In genomic region chr3:197292083-197293042, GRCh38 we compare ENCODE assay signal across 18 cellular contexts. TPM values are rescaled to one million over a fixed set of nuclear protein-coding genes. Genes with fewer than 3 reads are reported as not detected.
DNase-seq lines count a peak whose midpoint lies in the region; ATAC-seq and TF ChIP-seq lines count a peak whose summit lies in the region.
"Had no signal": no experiment of that assay in that cellular context is flagged by ENCODE, and none has a peak within 500 bp of the region (broad histone marks: within the 10 kb centered on the region; RNA-seq: fewer than 3 reads in every experiment).

No MANE protein-coding gene starts in this region.

- peaks cover 30% of the 10 kb centered on the region for H3K36me3 Mint-ChIP-seq in activated T-cell treated with anti-CD3 and anti-CD28 coated beads, Interleukin-2, amount 50 U/mL, for 4 hours (ENCODE audit: insufficient read depth)
- peaks cover 48% of the 10 kb centered on the region for H3K36me3 Mint-ChIP-seq in activated naive CD8-positive, alpha-beta T cell treated with anti-CD3 and anti-CD28 coated beads, Interleukin-2, amount 50 U/mL, for 24 hours (ENCODE audit: low read depth)
- peaks cover 81% of the 10 kb centered on the region for H3K36me3 Mint-ChIP-seq in stimulated activated effector memory CD8-positive, alpha-beta T cell treated with anti-CD3 and anti-CD28 coated beads, Interleukin-12 subunit alpha, Interleukin-12 subunit beta, amount 100 ng/mL, for 72 hours

- H3K27ac Mint-ChIP-seq in activated naive CD8-positive, alpha-beta T cell treated with anti-CD3 and anti-CD28 coated beads, Interleukin-2, amount 50 U/mL, for 24 hours: no peak overlapping the region
- no peak overlapping the region for H3K27ac Mint-ChIP-seq in stimulated activated effector memory CD8-positive, alpha-beta T cell treated with anti-CD3 and anti-CD28 coated beads, Interleukin-12 subunit alpha, Interleukin-12 subunit beta, amount 100 ng/mL, for 72 hours
- H3K27ac Mint-ChIP-seq: CD8-positive, alpha-beta T cell; stimulated activated naive CD8-positive, alpha-beta T cell treated with anti-CD3 and anti-CD28 coated beads, Interleukin-15, Interleukin-2, amounts not matched to agents 100 ng/mL and 50 ng/mL, for 24 hours had no signal

- H3K9me3 Mint-ChIP-seq in activated T-cell treated with anti-CD3 and anti-CD28 coated beads, Interleukin-2, amount 50 U/mL, for 4 hours: no peaks in the 10 kb centered on the region
- H3K9me3 Mint-ChIP-seq in activated naive CD8-positive, alpha-beta T cell treated with anti-CD3 and anti-CD28 coated beads, Interleukin-2, amount 50 U/mL, for 24 hours: no peaks in the 10 kb centered on the region
- no peaks in the 10 kb centered on the region for H3K9me3 Mint-ChIP-seq in stimulated activated effector memory CD8-positive, alpha-beta T cell treated with anti-CD3 and anti-CD28 coated beads, Interleukin-12 subunit alpha, Interleukin-12 subunit beta, amount 100 ng/mL, for 72 hours
- H3K9me3 Mint-ChIP-seq: CD8-positive, alpha-beta T cell; naive B cell; stimulated activated naive CD8-positive, alpha-beta T cell treated with anti-CD3 and anti-CD28 coated beads, Interleukin-15, Interleukin-2, amounts not matched to agents 100 ng/mL and 50 ng/mL, for 24 hours had no signal

- ATAC-seq in activated T-cell treated with anti-CD3 and anti-CD28 coated beads, Interleukin-2, amount 50 U/mL, for 4 hours: peak; percentile 42 to 64
- peak; percentile 33 for ATAC-seq in activated naive CD8-positive, alpha-beta T cell treated with anti-CD3 and anti-CD28 coated beads, Interleukin-2, amount 50 U/mL, for 24 hours
- ATAC-seq in foreskin keratinocyte (no peak), GM19035 (IDR thresholded peaks at IDR 0.05; ENCODE audit: unreplicated experiment) (no peak)
- ATAC-seq in stimulated activated effector memory CD8-positive, alpha-beta T cell treated with anti-CD3 and anti-CD28 coated beads, Interleukin-12 subunit alpha, Interleukin-12 subunit beta, amount 100 ng/mL, for 72 hours: peak; percentile 71
- ATAC-seq: CD8-positive, alpha-beta T cell had no signal

- H3K4me1 ChIP-seq in foreskin keratinocyte: peaks cover 55% of the 10 kb centered on the region

- DNase-seq in activated T-cell treated with anti-CD3 and anti-CD28 coated beads, Interleukin-2, amount 50 U/mL, for 4 hours: no peak
- DNase-seq in activated T-cell treated with anti-CD3 and anti-CD28 coated beads for 4 hours (no peak), foreskin keratinocyte (no peak), iPS-NIHi7 (ENCODE audit: extremely low spot score) (no peak), activated gamma-delta T cell treated with Interleukin-2 at 50 U/mL for 16 hours (no peak)
- no peak for DNase-seq in activated naive CD8-positive, alpha-beta T cell treated with anti-CD3 and anti-CD28 coated beads, Interleukin-2, amount 50 U/mL, for 24 hours
- no peak for DNase-seq in stimulated activated effector memory CD8-positive, alpha-beta T cell treated with anti-CD3 and anti-CD28 coated beads, Interleukin-12 subunit alpha, Interleukin-12 subunit beta, amount 100 ng/mL, for 72 hours (ENCODE audit: low spot score in 2 of 2)
- DNase-seq: ACHN; activated CD8-positive, alpha-beta memory T cell treated with anti-CD3 and anti-CD28 coated beads for 24 hours; activated naive CD4-positive, alpha-beta T cell; CD8-positive, alpha-beta T cell; DMS79; effector CD4-positive, alpha-beta T cell; naive B cell; NCI-H2029 treated with DMSO at 0.1 percent for 48 hours; NCI-H69 had no signal

- peak; percentile 7 for TF ChIP-seq CTCF in foreskin keratinocyte (conservative IDR thresholded peaks at IDR 0.05)

- H3K27me3 Mint-ChIP-seq in activated T-cell treated with anti-CD3 and anti-CD28 coated beads, Interleukin-2, amount 50 U/mL, for 4 hours (ENCODE audit: low read depth): no peaks in the 10 kb centered on the region
- no peaks in the 10 kb centered on the region for H3K27me3 Mint-ChIP-seq in activated naive CD8-positive, alpha-beta T cell treated with anti-CD3 and anti-CD28 coated beads, Interleukin-2, amount 50 U/mL, for 24 hours
- H3K27me3 Mint-ChIP-seq: naive B cell; stimulated activated naive CD8-positive, alpha-beta T cell treated with anti-CD3 and anti-CD28 coated beads, Interleukin-15, Interleukin-2, amounts not matched to agents 100 ng/mL and 50 ng/mL, for 24 hours had no signal

- no peaks in the 10 kb centered on the region for H3K27me3 ChIP-seq in foreskin keratinocyte

- H3K27ac ChIP-seq in foreskin keratinocyte: no peak overlapping the region

- no peak overlapping the region for H3K4me3 Mint-ChIP-seq in activated T-cell treated with anti-CD3 and anti-CD28 coated beads, Interleukin-2, amount 50 U/mL, for 4 hours
- no peak overlapping the region for H3K4me3 Mint-ChIP-seq in activated naive CD8-positive, alpha-beta T cell treated with anti-CD3 and anti-CD28 coated beads, Interleukin-2, amount 50 U/mL, for 24 hours
- no peak overlapping the region for H3K4me3 Mint-ChIP-seq in stimulated activated effector memory CD8-positive, alpha-beta T cell treated with anti-CD3 and anti-CD28 coated beads, Interleukin-12 subunit alpha, Interleukin-12 subunit beta, amount 100 ng/mL, for 72 hours
- H3K4me3 Mint-ChIP-seq: CD8-positive, alpha-beta T cell; stimulated activated naive CD8-positive, alpha-beta T cell treated with anti-CD3 and anti-CD28 coated beads, Interleukin-15, Interleukin-2, amounts not matched to agents 100 ng/mL and 50 ng/mL, for 24 hours had no signal

- peaks cover 57% of the 10 kb centered on the region for H3K4me1 Mint-ChIP-seq in activated T-cell treated with anti-CD3 and anti-CD28 coated beads, Interleukin-2, amount 50 U/mL, for 4 hours (ENCODE audit: low read depth)
- H3K4me1 Mint-ChIP-seq in activated naive CD8-positive, alpha-beta T cell treated with anti-CD3 and anti-CD28 coated beads, Interleukin-2, amount 50 U/mL, for 24 hours: peaks cover 66% of the 10 kb centered on the region
- peaks cover 46% of the 10 kb centered on the region for H3K4me1 Mint-ChIP-seq in stimulated activated effector memory CD8-positive, alpha-beta T cell treated with anti-CD3 and anti-CD28 coated beads, Interleukin-12 subunit alpha, Interleukin-12 subunit beta, amount 100 ng/mL, for 72 hours

RNA-seq across cellular contexts. Expression of gene DLG1, which starts 6.0 kb away (rescaled TPM):
- 10 to 100 TPM; 42.3 to 44.3 (median 44.3) TPM for total RNA-seq in activated T-cell treated with anti-CD3 and anti-CD28 coated beads, Interleukin-2, amount 50 U/mL, for 4 hours
- total RNA-seq in foreskin keratinocyte: 113 and 118 TPM in 2 replicates
- polyA plus RNA-seq in foreskin keratinocyte: 17.7 and 22.1 TPM in 2 replicates

Comparison
In these comparisons a context has a peak if more than half of its experiments do, and no peak if none do; other contexts are left out.
1. ATAC-seq: peak in activated T-cell treated with anti-CD3 and anti-CD28 coated beads, Interleukin-2, amount 50 U/mL, for 4 hours (2 of 2), activated naive CD8-positive, alpha-beta T cell treated with anti-CD3 and anti-CD28 coated beads, Interleukin-2, amount 50 U/mL, for 24 hours (single experiment) and stimulated activated effector memory CD8-positive, alpha-beta T cell treated with anti-CD3 and anti-CD28 coated beads, Interleukin-12 subunit alpha, Interleukin-12 subunit beta, amount 100 ng/mL, for 72 hours (single experiment); none in foreskin keratinocyte (single experiment) and GM19035 (single experiment).